ENCODE assay signal across 14 cellular contexts in the genomic region with DNA sequence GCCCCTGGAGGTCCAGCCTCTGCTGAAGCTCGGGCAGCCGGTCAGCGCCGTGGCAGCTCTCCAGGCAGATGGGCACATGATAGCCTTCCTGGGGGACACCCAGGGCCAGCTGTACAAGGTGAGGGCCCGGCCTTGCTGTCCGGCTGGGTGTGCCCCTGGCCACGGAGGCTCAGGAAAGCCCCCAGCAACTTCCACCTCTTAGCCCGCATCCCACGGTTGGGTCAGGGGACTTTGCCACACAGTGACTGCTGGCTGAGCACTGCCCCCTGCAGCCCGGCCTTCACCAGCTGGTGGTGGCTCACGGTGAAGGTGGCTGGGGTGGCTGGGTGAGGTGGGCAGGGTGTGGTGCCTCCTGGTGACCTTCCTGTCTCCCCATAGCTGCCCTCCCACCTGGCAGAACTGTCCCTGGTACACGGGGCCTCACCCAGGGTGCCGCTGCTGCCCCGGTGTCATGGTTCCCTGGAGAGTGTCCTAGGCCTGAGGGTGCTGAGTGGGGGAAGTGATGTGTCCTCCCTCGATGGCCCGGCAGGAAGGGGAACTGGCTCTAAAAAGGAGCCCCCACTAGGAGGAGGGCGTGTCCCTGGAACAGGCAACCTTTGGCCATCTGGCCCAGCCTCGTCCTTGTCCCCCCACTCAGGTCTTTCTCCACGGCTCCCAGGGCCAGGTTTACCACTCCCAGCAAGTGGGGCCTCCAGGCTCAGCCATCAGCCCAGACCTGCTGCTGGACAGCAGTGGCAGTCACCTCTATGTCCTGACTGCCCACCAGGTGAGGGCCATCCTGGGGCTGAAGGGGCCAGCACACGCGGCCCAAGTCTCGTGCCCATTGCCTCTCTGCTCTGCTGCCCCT. TPM values are rescaled to one million over a fixed set of nuclear protein-coding genes. Genes with fewer than 3 reads are reported as not detected.
DNase-seq lines count a peak whose midpoint lies in the region; FAIRE-seq and TF ChIP-seq lines count a peak whose summit lies in the region.
"Had no signal": no experiment of that assay in that cellular context is flagged by ENCODE, and none has a peak within 500 bp of the region (broad histone marks: within the 10 kb centered on the region; RNA-seq: fewer than 3 reads in every experiment).

No MANE protein-coding gene starts in this region.

- no peaks in the 10 kb centered on the region for H3K36me3 Mint-ChIP-seq in activated naive CD8-positive, alpha-beta T cell treated with anti-CD3 and anti-CD28 coated beads for 36 hours
- H3K36me3 Mint-ChIP-seq: CD14-positive monocyte had no signal

- no peak overlapping the region for H2BK5ac ChIP-seq in mesenchymal stem cell (ENCODE audit: low read depth, low read length, poor library complexity, severe bottlenecking)

- no peak overlapping the region for H2BK12ac ChIP-seq in mesenchymal stem cell (ENCODE audit: low read length in 2 of 2)

- WGBS in mesenchymal stem cell, result 94% methylated on average over 16 of the region's 22 CpGs

- peak overlapping the region; percentile 52 to 84 (median 74) for H3K4me2 ChIP-seq in BLaER1 treated with 17β-estradiol and CSF1 and Interleukin-3, amounts not matched to agents 10 nM and 100 nM
- H3K4me2 ChIP-seq in mesenchymal stem cell (ENCODE audit: low read length, poor library complexity, severe bottlenecking), result no peak overlapping the region

- H3K9ac ChIP-seq in BLaER1 treated with 17β-estradiol and CSF1 and Interleukin-3, amounts not matched to agents 10 nM and 100 nM, result peak overlapping the region in 9 of 11 experiments; percentile 5 to 57 (median 42); a peak in 9 of 22 replicates
- no peak overlapping the region for H3K9ac ChIP-seq in mesenchymal stem cell (ENCODE audit: low read length)

- H3K9me3 ChIP-seq in BLaER1 treated with 17β-estradiol and CSF1 and Interleukin-3, amounts not matched to agents 10 nM and 100 nM (replicated peaks in 1 of 11), result peaks cover 0 to 18% (median 7%) of the 10 kb centered on the region in 11 experiments; a peak in 9 of 22 replicates
- H3K9me3 ChIP-seq in mesenchymal stem cell (ENCODE audit: control insufficient read depth, low read length), result no peaks in the 10 kb centered on the region
- H3K9me3 ChIP-seq: body of pancreas had no signal

- no peak overlapping the region for H4K8ac ChIP-seq in mesenchymal stem cell (ENCODE audit: low read length)

- peak overlapping the region in 1 of 10 experiments; percentile 52; a peak in 3 of 20 replicates for H3K4me3 ChIP-seq in BLaER1 treated with 17β-estradiol and CSF1 and Interleukin-3, amounts not matched to agents 10 nM and 100 nM
- H3K4me3 ChIP-seq in mesenchymal stem cell (ENCODE audit: insufficient read depth in 1 of 2, low read depth in 1 of 2, low read length in 2 of 2), result no peak overlapping the region
- H3K4me3 ChIP-seq: body of pancreas had no signal

- no peak overlapping the region for H3K23ac ChIP-seq in mesenchymal stem cell (ENCODE audit: low read length in 2 of 2)

- no peaks in the 10 kb centered on the region for H3K9me3 Mint-ChIP-seq in activated naive CD8-positive, alpha-beta T cell treated with anti-CD3 and anti-CD28 coated beads for 36 hours

- H2BK15ac ChIP-seq in mesenchymal stem cell (ENCODE audit: low read depth, poor library complexity, severe bottlenecking), result no peak overlapping the region

- H3K18ac ChIP-seq in mesenchymal stem cell (ENCODE audit: low read depth in 1 of 2, low read length in 2 of 2), result no peak overlapping the region

- no peaks in the 10 kb centered on the region for H3K36me3 ChIP-seq in BLaER1 treated with 17β-estradiol and CSF1 and Interleukin-3, amounts not matched to agents 10 nM and 100 nM
- H3K36me3 ChIP-seq in mesenchymal stem cell (ENCODE audit: control insufficient read depth in 1 of 2, insufficient read depth in 2 of 2, low read depth in 1 of 2, low read length in 2 of 2), result peaks cover 6 to 68% of the 10 kb centered on the region in 2 experiments

- H3K79me1 ChIP-seq in mesenchymal stem cell (replicated peaks; ENCODE audit: low read length, poor library complexity, severe bottlenecking), result peaks cover 9% of the 10 kb centered on the region

- FAIRE-seq in HTR-8/SVneo (lab: Jason Lieb, UNC), result no peak

- peaks cover 9% of the 10 kb centered on the region for H3K4me1 Mint-ChIP-seq in activated naive CD8-positive, alpha-beta T cell treated with anti-CD3 and anti-CD28 coated beads for 36 hours

- H2BK120ac ChIP-seq in mesenchymal stem cell (ENCODE audit: low read depth, low read length), result no peak overlapping the region

- H2AK5ac ChIP-seq in mesenchymal stem cell (ENCODE audit: low read length, severe bottlenecking), result no peak overlapping the region

- peak overlapping the region; percentile 34 for H3K27ac Mint-ChIP-seq in activated naive CD8-positive, alpha-beta T cell treated with anti-CD3 and anti-CD28 coated beads for 36 hours

- no peak overlapping the region for H3K14ac ChIP-seq in mesenchymal stem cell (ENCODE audit: low read length in 2 of 2)

- peak overlapping the region; percentile 59 for H3K4me3 Mint-ChIP-seq in activated naive CD8-positive, alpha-beta T cell treated with anti-CD3 and anti-CD28 coated beads for 36 hours
- H3K4me3 Mint-ChIP-seq: CD14-positive monocyte had no signal

- no peak overlapping the region for H2AFZ ChIP-seq in mesenchymal stem cell (ENCODE audit: low read depth, low read length)

- peaks cover 57 to 68% (median 64%) of the 10 kb centered on the region in 10 experiments for H3K4me1 ChIP-seq in BLaER1 treated with 17β-estradiol and CSF1 and Interleukin-3, amounts not matched to agents 10 nM and 100 nM
- H3K4me1 ChIP-seq in mesenchymal stem cell (ENCODE audit: control insufficient read depth, insufficient read depth, low read depth, low read length), result peaks cover 31% of the 10 kb centered on the region

- H4K91ac ChIP-seq in mesenchymal stem cell (ENCODE audit: low read length), result peak overlapping the region; percentile 39

- no peak for DNase-seq in activated naive CD8-positive, alpha-beta T cell treated with anti-CD3 and anti-CD28 coated beads for 36 hours
- DNase-seq in mesenchymal stem cell, result no peak
- DNase-seq in mucosa of gallbladder (ENCODE audit: low spot score), result no peak
- no peak for DNase-seq in stimulated activated CD8-positive, alpha-beta memory T cell treated with anti-CD3 and anti-CD28 coated beads, Interleukin-4, amount 100 ng/mL, for 48 hours
- DNase-seq in HTR-8/SVneo (ENCODE audit: insufficient read length, low spot score), result no peak
- DNase-seq: effector memory CD4-positive, alpha-beta T cell; foreskin fibroblast; NCI-H1105; NCI-H2227 treated with DMSO at 0.1 percent for 48 hours; SW 1271 had no signal

- TF ChIP-seq CTCF in GM12873 (IDR thresholded peaks at IDR 0.05; ENCODE audit: insufficient read depth, low read depth, low read length, missing control alignments), result peak; percentile 17

- peak overlapping the region in 9 of 11 experiments; percentile 19 to 59 (median 56); a peak in 17 of 22 replicates for H3K27ac ChIP-seq in BLaER1 treated with 17β-estradiol and CSF1 and Interleukin-3, amounts not matched to agents 10 nM and 100 nM
- H3K27ac ChIP-seq in mesenchymal stem cell (ENCODE audit: low read length, poor library complexity, severe bottlenecking), result no peak overlapping the region
- H3K27ac ChIP-seq: body of pancreas had no signal

- H4K20me1 ChIP-seq in BLaER1 treated with 17β-estradiol and CSF1 and Interleukin-3, amounts not matched to agents 10 nM and 100 nM, result peaks cover 0 to 70% (median 10%) of the 10 kb centered on the region in 11 experiments; a peak in 10 of 22 replicates

- no peaks in the 10 kb centered on the region for H3K27me3 Mint-ChIP-seq in activated naive CD8-positive, alpha-beta T cell treated with anti-CD3 and anti-CD28 coated beads for 36 hours

- H3K27me3 ChIP-seq in BLaER1 treated with 17β-estradiol and CSF1 and Interleukin-3, amounts not matched to agents 10 nM and 100 nM, result peaks cover 0 to 52% (median 10%) of the 10 kb centered on the region in 11 experiments; a peak in 14 of 22 replicates
- no peaks in the 10 kb centered on the region for H3K27me3 ChIP-seq in mesenchymal stem cell (ENCODE audit: control insufficient read depth in 1 of 2, insufficient read depth in 1 of 2, low read length in 2 of 2)
- H3K27me3 ChIP-seq: body of pancreas had no signal

- H3K4ac ChIP-seq in mesenchymal stem cell (ENCODE audit: low read depth in 1 of 2, low read length in 2 of 2), result no peak overlapping the region

RNA-seq across cellular contexts. Expression of a gene that starts 4.5 kb away (rescaled TPM):
- total RNA-seq in activated naive CD8-positive, alpha-beta T cell treated with anti-CD3 and anti-CD28 coated beads for 36 hours, result 1 to 10 TPM; 2.8 to 4.2 TPM
- polyA plus RNA-seq in mesenchymal stem cell (2013, experiment 1 of 2), result 8.0 TPM
- polyA plus RNA-seq in mesenchymal stem cell (2013, experiment 2 of 2), result 8.5 TPM
- 65.3 TPM for total RNA-seq in mucosa of gallbladder
- polyA plus RNA-seq: CD14-positive monocyte had no signal

RNA-seq across cellular contexts. Expression of a gene that starts 12.3 kb away (rescaled TPM):
- total RNA-seq in activated naive CD8-positive, alpha-beta T cell treated with anti-CD3 and anti-CD28 coated beads for 36 hours, result not detected
- 0.03 TPM for polyA plus RNA-seq in mesenchymal stem cell (2013, experiment 1 of 2)
- 0.03 TPM for polyA plus RNA-seq in mesenchymal stem cell (2013, experiment 2 of 2)
- total RNA-seq in mucosa of gallbladder, result 5.8 TPM
- total RNA-seq: body of pancreas had no signal
- polyA plus RNA-seq: CD14-positive monocyte had no signal

RNA-seq across cellular contexts. Expression of a gene that starts 25.6 kb away (rescaled TPM):
- total RNA-seq in activated naive CD8-positive, alpha-beta T cell treated with anti-CD3 and anti-CD28 coated beads for 36 hours, result 10 to 100 TPM; 55.9 to 58.1 TPM
- 73.4 TPM for polyA plus RNA-seq in mesenchymal stem cell (2013, experiment 1 of 2)
- 71.2 TPM for polyA plus RNA-seq in mesenchymal stem cell (2013, experiment 2 of 2)
- 51.5 TPM for total RNA-seq in mucosa of gallbladder

RNA-seq across cellular contexts. Expression of a gene that starts 25.9 kb away (rescaled TPM):
- total RNA-seq in activated naive CD8-positive, alpha-beta T cell treated with anti-CD3 and anti-CD28 coated beads for 36 hours, result 100 to 1,000 TPM; 133 to 145 TPM
- 398 TPM for polyA plus RNA-seq in mesenchymal stem cell (2013, experiment 1 of 2)
- polyA plus RNA-seq in mesenchymal stem cell (2013, experiment 2 of 2), result 402 TPM
- 401 TPM for total RNA-seq in mucosa of gallbladder

RNA-seq across cellular contexts. Expression of a gene that starts 43.9 kb away (rescaled TPM):
- 1 to 10 TPM; 4.1 to 4.3 TPM for total RNA-seq in activated naive CD8-positive, alpha-beta T cell treated with anti-CD3 and anti-CD28 coated beads for 36 hours
- 15.8 TPM for polyA plus RNA-seq in mesenchymal stem cell (2013, experiment 1 of 2)
- 15.4 TPM for polyA plus RNA-seq in mesenchymal stem cell (2013, experiment 2 of 2)
- total RNA-seq in mucosa of gallbladder, result 18.6 TPM

Comparison
In these comparisons a context has a peak if more than half of its experiments do, and no peak if none do; other contexts are left out.
1. RNA of a gene that starts 4.5 kb away (total RNA-seq): 65.3 TPM in mucosa of gallbladder (single experiment); 2.8 to 4.2 TPM in activated naive CD8-positive, alpha-beta T cell treated with anti-CD3 and anti-CD28 coated beads for 36 hours; every median in the first group is over 10 times any median in the second.